Comparison of ENCODE assay signal across 8 cellular contexts in genomic region chr16:2473425-2473926, GRCh38. TPM values are rescaled to one million over a fixed set of nuclear protein-coding genes. Genes with fewer than 3 reads are reported as not detected.
DNase-seq lines count a peak whose midpoint lies in the region; ATAC-seq and TF ChIP-seq lines count a peak whose summit lies in the region.

No MANE protein-coding gene starts in this region.

- no peak for DNase-seq in activated T-cell treated with anti-CD3 and anti-CD28 coated beads, Interleukin-2, amount 50 U/mL, for 24 hours
- no peak for DNase-seq in activated T-cell treated with anti-CD3 and anti-CD28 coated beads for 4 hours
- peak; percentile 43 to 48 for DNase-seq in PC-9
- no peak for DNase-seq in dorsolateral prefrontal cortex
- no peak for DNase-seq in stimulated activated effector memory CD8-positive, alpha-beta T cell treated with anti-CD3 and anti-CD28 coated beads, Interleukin-12 subunit alpha, Interleukin-12 subunit beta, amount 100 ng/mL, for 72 hours (ENCODE audit: low spot score in 2 of 2)
- DNase-seq in H4 (ENCODE audit: low spot score), result no peak
- no peak for DNase-seq in GM03348 (ENCODE audit: low spot score)
- DNase-seq in central memory CD4-positive, alpha-beta T cell, result no peak

- no peak overlapping the region for H3K27ac ChIP-seq in PC-9
- H3K27ac ChIP-seq in dorsolateral prefrontal cortex, result peak overlapping the region in 35 of 59 donors; percentile 1 to 95 (median 67)

- no peaks in the 10 kb centered on the region for H3K36me3 ChIP-seq in PC-9 (ENCODE audit: low read depth)

- no peak overlapping the region for H2AFZ ChIP-seq in PC-9

- peaks cover 16% of the 10 kb centered on the region for H4K20me1 ChIP-seq in PC-9 (ENCODE audit: insufficient read depth)

- no peaks in the 10 kb centered on the region for H3K9me3 ChIP-seq in PC-9 (ENCODE audit: insufficient read depth, low read depth)

- peak overlapping the region; percentile 69 for H3K4me3 Mint-ChIP-seq in activated T-cell treated with anti-CD3 and anti-CD28 coated beads, Interleukin-2, amount 50 U/mL, for 24 hours
- peak overlapping the region; percentile 71 for H3K4me3 Mint-ChIP-seq in stimulated activated effector memory CD8-positive, alpha-beta T cell treated with anti-CD3 and anti-CD28 coated beads, Interleukin-12 subunit alpha, Interleukin-12 subunit beta, amount 100 ng/mL, for 72 hours

- H3K27me3 Mint-ChIP-seq in activated T-cell treated with anti-CD3 and anti-CD28 coated beads, Interleukin-2, amount 50 U/mL, for 24 hours, result peaks cover 31% of the 10 kb centered on the region

- no TSS peak for BruUV-seq in PC-9 (replicated peaks; lab: Mats Ljungman, UMichigan)

- H3K36me3 Mint-ChIP-seq in activated T-cell treated with anti-CD3 and anti-CD28 coated beads, Interleukin-2, amount 50 U/mL, for 24 hours (ENCODE audit: low read depth), result no peaks in the 10 kb centered on the region
- peaks cover 12% of the 10 kb centered on the region for H3K36me3 Mint-ChIP-seq in stimulated activated effector memory CD8-positive, alpha-beta T cell treated with anti-CD3 and anti-CD28 coated beads, Interleukin-12 subunit alpha, Interleukin-12 subunit beta, amount 100 ng/mL, for 72 hours

- H3K79me2 ChIP-seq in PC-9 (ENCODE audit: low read depth), result peaks cover 13% of the 10 kb centered on the region

- peaks cover 28% of the 10 kb centered on the region for H3K4me1 Mint-ChIP-seq in activated T-cell treated with anti-CD3 and anti-CD28 coated beads, Interleukin-2, amount 50 U/mL, for 24 hours (ENCODE audit: low read depth)
- H3K4me1 Mint-ChIP-seq in stimulated activated effector memory CD8-positive, alpha-beta T cell treated with anti-CD3 and anti-CD28 coated beads, Interleukin-12 subunit alpha, Interleukin-12 subunit beta, amount 100 ng/mL, for 72 hours, result peaks cover 37% of the 10 kb centered on the region

- H3K4me3 ChIP-seq in PC-9 (peak overlapping the region; percentile 98; the same call in 1 of the 2 replicates), dorsolateral prefrontal cortex (peak overlapping the region in 56 of 59 donors; percentile 7 to 92 (median 78))

- intact Hi-C loops in PC-9 (cut with micrococcal nuclease; ENCODE audit: unreplicated experiment), result no loop called here
- intact Hi-C loops in dorsolateral prefrontal cortex (cut with DNase I), result loop anchor here in 1 of 2 donors (5.0 kb wide), 1 partner anchor 46 kb away; the partner anchor contains the start of gene CCNF

- no peaks in the 10 kb centered on the region for H3K9me3 Mint-ChIP-seq in activated T-cell treated with anti-CD3 and anti-CD28 coated beads, Interleukin-2, amount 50 U/mL, for 24 hours
- H3K9me3 Mint-ChIP-seq in stimulated activated effector memory CD8-positive, alpha-beta T cell treated with anti-CD3 and anti-CD28 coated beads, Interleukin-12 subunit alpha, Interleukin-12 subunit beta, amount 100 ng/mL, for 72 hours, result no peaks in the 10 kb centered on the region

- H3K9me2 ChIP-seq in PC-9 (ENCODE audit: insufficient read depth), result no peaks in the 10 kb centered on the region

- H3F3A ChIP-seq in PC-9 (ENCODE audit: insufficient read depth, low read depth), result peaks cover 30% of the 10 kb centered on the region; the same call in 1 of the 2 replicates

- peak overlapping the region; percentile 66 for H3K27ac Mint-ChIP-seq in activated T-cell treated with anti-CD3 and anti-CD28 coated beads, Interleukin-2, amount 50 U/mL, for 24 hours
- no peak overlapping the region for H3K27ac Mint-ChIP-seq in stimulated activated effector memory CD8-positive, alpha-beta T cell treated with anti-CD3 and anti-CD28 coated beads, Interleukin-12 subunit alpha, Interleukin-12 subunit beta, amount 100 ng/mL, for 72 hours

- peak overlapping the region; percentile 97 for H3K4me2 ChIP-seq in PC-9

- H3K4me1 ChIP-seq in PC-9 (replicated peaks; ENCODE audit: insufficient read depth), result peaks cover 22% of the 10 kb centered on the region; the same call in 1 of the 2 replicates

- no peak for TF ChIP-seq CTCF in PC-9 (conservative IDR thresholded peaks at IDR 0.05)
- TF ChIP-seq CTCF in dorsolateral prefrontal cortex (IDR thresholded peaks at IDR 0.05 in 54 of 56, conservative IDR thresholded peaks at IDR 0.05 in 2 of 56; ENCODE audit: low read depth in 1 of 56, partially characterized antibody in 56 of 56), result no peak

- CTCF ChIA-PET in PC-9 (lab: Charles Lee), result no interaction called here

- ATAC-seq in stimulated activated effector memory CD8-positive, alpha-beta T cell treated with anti-CD3 and anti-CD28 coated beads, Interleukin-12 subunit alpha, Interleukin-12 subunit beta, amount 100 ng/mL, for 72 hours, result no peak

- H3K27me3 ChIP-seq in PC-9 (ENCODE audit: insufficient read depth, low read depth), result no peaks in the 10 kb centered on the region
- H3K27me3 ChIP-seq in dorsolateral prefrontal cortex, result peaks cover 0 to 24% (median 2%) of the 10 kb centered on the region in 45 donors

- POLR2A ChIA-PET in PC-9 (lab: Charles Lee; ENCODE audit: unreplicated experiment), result interaction anchor here (0.6 kb wide), 1 partner anchor 59 kb away, joined by 18 read pairs; no protein-coding TSS in a partner anchor

RNA-seq across cellular contexts. Expression of gene TBC1D24, which starts 1.5 kb away (rescaled TPM):
- total RNA-seq in PC-9 (2021), result 30.0 and 34.2 TPM in 2 replicates
- total RNA-seq in dorsolateral prefrontal cortex, result 10 to 100 TPM; 27.5 to 97.0 (median 62.6) TPM
- 5.6 and 5.9 TPM in 2 replicates for total RNA-seq in H4 (2014; rRNA removed; shearing (Covaris generic))

RNA-seq across cellular contexts. Expression of gene NTN3, which starts 2.4 kb away (rescaled TPM):
- 0.87 and 0.90 TPM in 2 replicates for total RNA-seq in PC-9 (2021)
- total RNA-seq in dorsolateral prefrontal cortex, result 1 to 10 TPM in 106 of 120 experiments, under 1 TPM in 13, not detected in 1; 0.48 to 4.0 (median 1.6) TPM
- total RNA-seq in H4 (2014; rRNA removed; shearing (Covaris generic)), result 0.14 TPM in 1 of 2 replicates, not detected in the other

RNA-seq across cellular contexts. Expression of gene TEDC2, which starts 13.6 kb away (rescaled TPM):
- 26.3 and 28.0 TPM in 2 replicates for total RNA-seq in PC-9 (2021)
- 10 to 100 TPM in 3 of 120 experiments, 1 to 10 TPM in 117; 1.9 to 10.8 (median 5.0) TPM for total RNA-seq in dorsolateral prefrontal cortex
- 13.0 and 23.2 TPM in 2 replicates for total RNA-seq in H4 (2014; rRNA removed; shearing (Covaris generic))

RNA-seq across cellular contexts. Expression of gene ATP6V0C, which starts 40.3 kb away (rescaled TPM):
- 205 and 249 TPM in 2 replicates for total RNA-seq in PC-9 (2021)
- 100 to 1,000 TPM; 283 to 670 (median 496) TPM for total RNA-seq in dorsolateral prefrontal cortex
- 39.7 and 40.5 TPM in 2 replicates for total RNA-seq in H4 (2014; rRNA removed; shearing (Covaris generic))

RNA-seq across cellular contexts. Expression of gene CCNF, which starts 44.2 kb away (rescaled TPM):
- total RNA-seq in PC-9 (2021) (53.4 and 69.0 TPM in 2 replicates), dorsolateral prefrontal cortex (10 to 100 TPM in 29 of 120 experiments, 1 to 10 TPM in 91; 3.8 to 15.4 (median 8.3) TPM)
- total RNA-seq in H4 (2014; rRNA removed; shearing (Covaris generic)), result 26.1 and 35.8 TPM in 2 replicates

Comparison
In these comparisons a context has a peak if more than half of its experiments do, and no peak if none do; other contexts are left out.
1. DNase-seq: peak in PC-9 (2 of 2); none in activated T-cell treated with anti-CD3 and anti-CD28 coated beads, Interleukin-2, amount 50 U/mL, for 24 hours (single experiment), activated T-cell treated with anti-CD3 and anti-CD28 coated beads for 4 hours (single experiment), dorsolateral prefrontal cortex (0 of 10), stimulated activated effector memory CD8-positive, alpha-beta T cell treated with anti-CD3 and anti-CD28 coated beads, Interleukin-12 subunit alpha, Interleukin-12 subunit beta, amount 100 ng/mL, for 72 hours (0 of 2), H4 (single experiment), GM03348 (single experiment) and central memory CD4-positive, alpha-beta T cell (single experiment).